10 cellular contexts compared by ENCODE assay signal in the genomic region with DNA sequence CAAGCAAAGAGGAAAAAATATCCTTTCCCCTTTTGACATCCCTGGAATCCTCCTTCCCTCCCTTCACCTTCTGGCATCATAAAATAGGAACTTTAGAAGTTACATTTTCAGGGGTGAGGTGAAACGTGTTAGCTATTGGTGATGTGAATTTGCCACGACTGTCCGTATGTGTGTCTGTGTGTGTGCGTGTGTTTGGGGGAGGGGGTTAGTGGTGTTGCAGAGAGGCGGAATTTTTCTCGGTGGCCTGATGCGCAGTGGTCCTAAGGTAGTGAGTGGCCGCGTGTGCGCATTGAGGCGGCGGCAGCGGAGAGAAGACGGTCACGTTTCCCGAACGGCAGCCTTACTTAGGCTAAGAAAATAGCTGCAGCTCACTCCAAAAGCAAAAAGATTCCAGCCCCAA. TPM values are rescaled to one million over a fixed set of nuclear protein-coding genes. Genes with fewer than 3 reads are reported as not detected.
DNase-seq lines count a peak whose midpoint lies in the region; ATAC-seq and TF ChIP-seq lines count a peak whose summit lies in the region.
"Had no signal": no experiment of that assay in that cellular context is flagged by ENCODE, and none has a peak within 500 bp of the region (broad histone marks: within the 10 kb centered on the region; RNA-seq: fewer than 3 reads in every experiment).

No MANE protein-coding gene starts in this region.

- intact Hi-C loops in left lung (cut with DNase I): no loop called here
- intact Hi-C loops in thyroid gland (cut with DNase I): no loop called here

- H3K4me3 Mint-ChIP-seq in chondrocyte (ENCODE audit: unreplicated experiment): peak overlapping the region; percentile 91

- peaks cover 4 to 42% of the 10 kb centered on the region in 2 donors for H3K4me1 ChIP-seq in left lung
- H3K4me1 ChIP-seq in thyroid gland: peaks cover 4 to 33% of the 10 kb centered on the region in 2 donors
- H3K4me1 ChIP-seq in Karpas-422 (ENCODE audit: low read length): no peaks in the 10 kb centered on the region

- peak; percentile 41 to 63 for DNase-seq in NCI-H524 (lab: John Stamatoyannopoulos, UW)
- no peak for DNase-seq in NCI-H524 treated with DMSO at 0.1 percent for 48 hours (lab: John Stamatoyannopoulos, UW)
- no peak for DNase-seq in chondrocyte (ENCODE audit: low spot score)
- no peak for DNase-seq in left lung
- peak; percentile 22 to 30 for DNase-seq in thyroid gland
- DNase-seq in activated gamma-delta T cell (lab: John Stamatoyannopoulos, UW): no peak
- no peak for DNase-seq in Karpas-422
- DNase-seq: AML-193 had no signal

- ATAC-seq in left lung (no peak), GM19395 (IDR thresholded peaks at IDR 0.05; ENCODE audit: unreplicated experiment) (no peak)

- H3K4me3 ChIP-seq in left lung (peak overlapping the region; percentile 41 to 43), thyroid gland (replicated peaks in 1 of 3) (peak overlapping the region; percentile 43 to 67 (median 53)), Karpas-422 (ENCODE audit: low read length) (no peak overlapping the region)

- H2AFZ ChIP-seq in Karpas-422 (ENCODE audit: low read length): no peak overlapping the region

- TF ChIP-seq POLR2A in thyroid gland (IDR thresholded peaks at IDR 0.05): no peak

- H3K36me3 Mint-ChIP-seq in chondrocyte (ENCODE audit: low read depth): no peaks in the 10 kb centered on the region

- no peaks in the 10 kb centered on the region for H3K9me2 ChIP-seq in Karpas-422 (replicated peaks; ENCODE audit: insufficient read depth, low read length)

- H3K27me3 ChIP-seq in left lung (peaks cover 51 to 81% of the 10 kb centered on the region in 2 donors), thyroid gland (no peaks in the 10 kb centered on the region), Karpas-422 (ENCODE audit: low read length) (no peaks in the 10 kb centered on the region)

- no peak overlapping the region for H3K9ac ChIP-seq in Karpas-422 (ENCODE audit: low read length)

- H3K27ac Mint-ChIP-seq in chondrocyte (ENCODE audit: unreplicated experiment): peak overlapping the region; percentile 88

- no peaks in the 10 kb centered on the region for H3K27me3 Mint-ChIP-seq in chondrocyte (ENCODE audit: low read depth)

- no peak overlapping the region for H3K4me2 ChIP-seq in Karpas-422 (ENCODE audit: low read depth, low read length, poor library complexity, severe bottlenecking)

- no peak for TF ChIP-seq CTCF in chondrocyte (IDR thresholded peaks at IDR 0.05)
- TF ChIP-seq CTCF in left lung (IDR thresholded peaks at IDR 0.05): no peak
- no peak for TF ChIP-seq CTCF in thyroid gland (IDR thresholded peaks at IDR 0.05)

- H3K27ac ChIP-seq in left lung: peak overlapping the region in 1 of 2 donors; percentile 23
- H3K27ac ChIP-seq in thyroid gland: peak overlapping the region in 2 of 3 donors; percentile 22 to 79
- H3K27ac ChIP-seq in Karpas-422 (ENCODE audit: low read length): no peak overlapping the region

- no peaks in the 10 kb centered on the region for H4K20me1 ChIP-seq in Karpas-422 (ENCODE audit: insufficient read depth, low read depth, low read length)

- H3K79me2 ChIP-seq in Karpas-422 (ENCODE audit: low read length): no peaks in the 10 kb centered on the region

- no peaks in the 10 kb centered on the region for H3K9me3 Mint-ChIP-seq in chondrocyte (ENCODE audit: low read depth)

- H3K9me3 ChIP-seq in left lung (no peaks in the 10 kb centered on the region), thyroid gland (no peaks in the 10 kb centered on the region), Karpas-422 (ENCODE audit: low read length) (peaks cover 33% of the 10 kb centered on the region)

- H3K4me1 Mint-ChIP-seq in chondrocyte (ENCODE audit: low read depth): peaks cover 55% of the 10 kb centered on the region

- H3K36me3 ChIP-seq in left lung: no peaks in the 10 kb centered on the region
- no peaks in the 10 kb centered on the region for H3K36me3 ChIP-seq in thyroid gland
- H3K36me3 ChIP-seq in Karpas-422 (ENCODE audit: insufficient read depth, low read length): no peaks in the 10 kb centered on the region

- 1% methylated on average over 17 of the region's 17 CpGs for WGBS in thyroid gland, 2 donors

RNA-seq across cellular contexts. Expression of gene FLRT2, which starts 4.5 kb away (rescaled TPM):
- total RNA-seq in chondrocyte: 170 to 241 TPM (median 227 TPM) in 3 replicates
- total RNA-seq in left lung: 10 to 100 TPM; 19.1 to 24.3 TPM
- total RNA-seq in thyroid gland: 10 to 100 TPM in 3 of 4 donors, 1 to 10 TPM in 1; 9.3 to 38.9 (median 23.5) TPM
- total RNA-seq in Karpas-422 (2014; rRNA removed; shearing (Covaris generic); ENCODE audit: low replicate concordance): not detected in 2 replicates
- total RNA-seq: HT-29 had no signal

Comparison
In these comparisons a context has a peak if more than half of its experiments do, and no peak if none do; other contexts are left out.
1. DNase-seq: peak in NCI-H524 (2 of 2) and thyroid gland (2 of 2); none in NCI-H524 treated with DMSO at 0.1 percent for 48 hours (single experiment), chondrocyte (single experiment), left lung (0 of 2), activated gamma-delta T cell (single experiment) and Karpas-422 (single experiment).
2. RNA of gene FLRT2, which starts 4.5 kb away (total RNA-seq): 170 to 241 TPM in chondrocyte, 9.3 to 38.9 TPM in thyroid gland and 19.1 to 24.3 TPM in left lung; not detected in Karpas-422; every median in the first group is over 10 times any median in the second.